Comparison of ENCODE assay signal across 18 cellular contexts in the genomic region with DNA sequence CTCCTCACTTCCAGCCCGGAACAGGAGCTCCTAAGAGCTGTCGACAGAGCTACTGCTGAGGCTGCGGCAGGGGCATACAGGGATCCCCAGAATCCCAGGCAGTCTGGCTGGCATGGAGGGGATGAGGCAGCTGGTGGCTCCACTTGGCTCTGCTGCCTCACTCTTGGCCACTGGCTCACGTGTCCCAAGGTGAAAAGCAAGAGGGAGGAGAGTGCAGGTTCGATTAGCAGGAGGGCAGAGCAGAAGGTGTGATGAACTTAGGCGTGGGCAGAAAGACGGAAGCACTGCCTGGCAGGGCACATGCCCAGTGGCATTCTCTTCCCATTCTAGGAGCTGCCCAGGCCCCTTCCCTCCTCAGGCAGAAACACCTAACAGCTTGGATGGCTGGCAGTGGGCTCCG. TPM values are rescaled to one million over a fixed set of nuclear protein-coding genes. Genes with fewer than 3 reads are reported as not detected.
DNase-seq lines count a peak whose midpoint lies in the region; ATAC-seq, FAIRE-seq and TF ChIP-seq lines count a peak whose summit lies in the region.
"Had no signal": no experiment of that assay in that cellular context is flagged by ENCODE, and none has a peak within 500 bp of the region (broad histone marks: within the 10 kb centered on the region; RNA-seq: fewer than 3 reads in every experiment).

No MANE protein-coding gene starts in this region.

- H3K4me1 Mint-ChIP-seq in activated naive CD4-positive, alpha-beta T cell treated with anti-CD3 and anti-CD28 coated beads, Interleukin-2, amount 10 ng/mL, durations not matched to agents 7 days and 5 days = peaks cover 81% of the 10 kb centered on the region
- peaks cover 94% of the 10 kb centered on the region for H3K4me1 Mint-ChIP-seq in stimulated activated naive CD8-positive, alpha-beta T cell treated with anti-CD3 and anti-CD28 coated beads, Interleukin-15, Interleukin-2, amounts not matched to agents 100 ng/mL and 50 ng/mL, for 24 hours (ENCODE audit: low read depth)

- H3K27me3 Mint-ChIP-seq in activated naive CD4-positive, alpha-beta T cell treated with anti-CD3 and anti-CD28 coated beads, Interleukin-2, amount 10 ng/mL, durations not matched to agents 7 days and 5 days = peaks cover 15% of the 10 kb centered on the region
- H3K27me3 Mint-ChIP-seq in stimulated activated naive CD8-positive, alpha-beta T cell treated with anti-CD3 and anti-CD28 coated beads, Interleukin-15, Interleukin-2, amounts not matched to agents 100 ng/mL and 50 ng/mL, for 24 hours = no peaks in the 10 kb centered on the region

- H2AFZ ChIP-seq in PC-9 = no peak overlapping the region

- no peak for TF ChIP-seq CTCF in PC-9 (conservative IDR thresholded peaks at IDR 0.05)

- CTCF ChIA-PET in activated naive CD4-positive, alpha-beta T cell treated with anti-CD3 and anti-CD28 coated beads, Interleukin-2, amount 10 ng/mL, durations not matched to agents 7 days and 5 days (lab: Charles Lee) = interaction anchor here (0.8 to 1.7 kb wide), 3 partner anchors 11 to 24 kb away, joined by 3 to 7 read pairs (median 4); a partner anchor contains a TSS
- CTCF ChIA-PET in PC-9 (lab: Charles Lee) = interaction anchor here (0.6 kb wide), 1 partner anchor 177 kb away, joined by 3 read pairs; no protein-coding TSS in a partner anchor

- H3K4me3 Mint-ChIP-seq in activated naive CD4-positive, alpha-beta T cell treated with anti-CD3 and anti-CD28 coated beads, Interleukin-2, amount 10 ng/mL, durations not matched to agents 7 days and 5 days = peak overlapping the region; percentile 45
- peak overlapping the region; percentile 82 for H3K4me3 Mint-ChIP-seq in stimulated activated naive CD8-positive, alpha-beta T cell treated with anti-CD3 and anti-CD28 coated beads, Interleukin-15, Interleukin-2, amounts not matched to agents 100 ng/mL and 50 ng/mL, for 24 hours
- H3K4me3 Mint-ChIP-seq: nephron had no signal

- no peaks in the 10 kb centered on the region for H3K36me3 Mint-ChIP-seq in activated naive CD4-positive, alpha-beta T cell treated with anti-CD3 and anti-CD28 coated beads, Interleukin-2, amount 10 ng/mL, durations not matched to agents 7 days and 5 days
- no peaks in the 10 kb centered on the region for H3K36me3 Mint-ChIP-seq in stimulated activated naive CD8-positive, alpha-beta T cell treated with anti-CD3 and anti-CD28 coated beads, Interleukin-15, Interleukin-2, amounts not matched to agents 100 ng/mL and 50 ng/mL, for 24 hours (ENCODE audit: low read depth)

- H3K9me3 Mint-ChIP-seq in activated naive CD4-positive, alpha-beta T cell treated with anti-CD3 and anti-CD28 coated beads, Interleukin-2, amount 10 ng/mL, durations not matched to agents 7 days and 5 days = no peaks in the 10 kb centered on the region
- H3K9me3 Mint-ChIP-seq in stimulated activated naive CD8-positive, alpha-beta T cell treated with anti-CD3 and anti-CD28 coated beads, Interleukin-15, Interleukin-2, amounts not matched to agents 100 ng/mL and 50 ng/mL, for 24 hours = no peaks in the 10 kb centered on the region
- H3K9me3 Mint-ChIP-seq: nephron had no signal

- no peaks in the 10 kb centered on the region for H3K9me3 ChIP-seq in PC-9 (ENCODE audit: insufficient read depth, low read depth)
- H3K9me3 ChIP-seq in effector memory CD4-positive, alpha-beta T cell (ENCODE audit: control insufficient read depth, low read length) = no peaks in the 10 kb centered on the region
- H3K9me3 ChIP-seq: esophagus squamous epithelium, heart left ventricle, SJSA1 had no signal

- H3K4me3 ChIP-seq in PC-9 = peak overlapping the region; percentile 11; the same call in 1 of the 2 replicates
- H3K4me3 ChIP-seq in effector memory CD4-positive, alpha-beta T cell (ENCODE audit: insufficient read depth, low read depth, low read length, poor library complexity, severe bottlenecking) = peak overlapping the region; percentile 26
- H3K4me3 ChIP-seq: SJSA1 had no signal

- no peak for ATAC-seq in HG03135 (IDR thresholded peaks at IDR 0.05; ENCODE audit: unreplicated experiment)

- no peaks in the 10 kb centered on the region for H3K36me3 ChIP-seq in PC-9 (ENCODE audit: low read depth)
- no peaks in the 10 kb centered on the region for H3K36me3 ChIP-seq in effector memory CD4-positive, alpha-beta T cell (ENCODE audit: control insufficient read depth, insufficient read depth, low read length)
- H3K36me3 ChIP-seq: esophagus squamous epithelium, heart left ventricle, SJSA1 had no signal

- peak overlapping the region; percentile 54 for H3K27ac Mint-ChIP-seq in activated naive CD4-positive, alpha-beta T cell treated with anti-CD3 and anti-CD28 coated beads, Interleukin-2, amount 10 ng/mL, durations not matched to agents 7 days and 5 days
- H3K27ac Mint-ChIP-seq in stimulated activated naive CD8-positive, alpha-beta T cell treated with anti-CD3 and anti-CD28 coated beads, Interleukin-15, Interleukin-2, amounts not matched to agents 100 ng/mL and 50 ng/mL, for 24 hours = peak overlapping the region; percentile 98
- H3K27ac Mint-ChIP-seq: nephron had no signal

- no peak for DNase-seq in activated naive CD4-positive, alpha-beta T cell treated with anti-CD3 and anti-CD28 coated beads, Interleukin-2, amount 10 ng/mL, durations not matched to agents 7 days and 5 days
- no peak for DNase-seq in activated naive CD4-positive, alpha-beta T cell treated with Interleukin-2 at 50 U/mL for 16 hours
- DNase-seq in PC-9 (no peak), urothelium cell line (ENCODE audit: low spot score) (no peak), hippocampal formation (lab: John Stamatoyannopoulos, UW) (no peak)
- DNase-seq in effector memory CD4-positive, alpha-beta T cell = no peak
- DNase-seq: esophagus squamous epithelium, NCI-H1694, NCI-H446 treated with DMSO at 0.1 percent for 48 hours, substantia nigra had no signal

- no peak for FAIRE-seq in urothelium cell line (lab: Jason Lieb, UNC)
- FAIRE-seq: G401.6 had no signal

- no peaks in the 10 kb centered on the region for H4K20me1 ChIP-seq in PC-9 (ENCODE audit: insufficient read depth)

- peaks cover 17% of the 10 kb centered on the region for H3F3A ChIP-seq in PC-9 (ENCODE audit: insufficient read depth, low read depth)

- BruUV-seq in PC-9 (replicated peaks; lab: Mats Ljungman, UMichigan) = no TSS peak

- H3K4me1 ChIP-seq in PC-9 (replicated peaks; ENCODE audit: insufficient read depth) = peaks cover 45% of the 10 kb centered on the region
- H3K4me1 ChIP-seq in effector memory CD4-positive, alpha-beta T cell (ENCODE audit: control insufficient read depth, insufficient read depth, low read length, poor library complexity, severe bottlenecking) = peaks cover 39% of the 10 kb centered on the region

- no peak overlapping the region for H3K27ac ChIP-seq in PC-9
- H3K27ac ChIP-seq in effector memory CD4-positive, alpha-beta T cell (ENCODE audit: insufficient read depth, low read length, poor library complexity, severe bottlenecking) = no peak overlapping the region
- H3K27ac ChIP-seq: esophagus squamous epithelium, heart left ventricle, SJSA1 had no signal

- intact Hi-C loops in PC-9 (cut with micrococcal nuclease; ENCODE audit: unreplicated experiment) = no loop called here

- H3K27me3 ChIP-seq in PC-9 (ENCODE audit: insufficient read depth, low read depth) = no peaks in the 10 kb centered on the region
- no peaks in the 10 kb centered on the region for H3K27me3 ChIP-seq in effector memory CD4-positive, alpha-beta T cell (replicated peaks; ENCODE audit: control insufficient read depth, insufficient read depth, low read length, poor library complexity, severe bottlenecking)

- H3K4me2 ChIP-seq in PC-9 = peak overlapping the region; percentile 70

- POLR2A ChIA-PET in PC-9 (lab: Charles Lee; ENCODE audit: unreplicated experiment) = no interaction called here

- no peaks in the 10 kb centered on the region for H3K9me2 ChIP-seq in PC-9 (ENCODE audit: insufficient read depth)

- no peaks in the 10 kb centered on the region for H3K79me2 ChIP-seq in PC-9 (ENCODE audit: low read depth)

RNA-seq across cellular contexts. Expression of a gene that starts 11.3 kb away (rescaled TPM):
- total RNA-seq in PC-9 (2021) = not detected in 2 replicates
- total RNA-seq: dermis microvascular lymphatic vessel endothelial cell, renal cortical epithelial cell, SJSA1 had no signal

RNA-seq across cellular contexts. Expression of a gene that starts 27.8 kb away (rescaled TPM):
- 3.3 and 4.9 TPM in 2 replicates for total RNA-seq in PC-9 (2021)
